ENCODE assay signal across 13 cellular contexts in the genomic region with DNA sequence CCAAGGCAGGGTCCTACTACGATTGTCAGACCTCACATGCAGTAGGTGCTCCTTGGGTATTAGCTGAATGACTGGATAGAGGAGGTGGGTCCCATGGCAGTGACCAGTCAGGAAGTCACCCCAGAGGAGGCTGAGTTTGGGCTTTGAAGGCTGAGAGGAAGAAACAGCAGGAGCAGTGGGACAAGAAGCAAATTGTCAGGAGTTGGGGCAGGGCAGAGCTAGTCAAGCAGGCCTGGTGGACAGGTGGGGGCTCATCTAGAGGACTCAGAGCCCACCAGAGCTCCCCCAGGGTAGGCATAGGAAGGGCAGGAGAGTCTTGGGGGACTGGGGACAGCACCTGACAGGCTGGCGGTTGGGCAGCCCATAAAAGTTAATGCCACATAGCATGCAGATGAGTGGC. TPM values are rescaled to one million over a fixed set of nuclear protein-coding genes. Genes with fewer than 3 reads are reported as not detected.
DNase-seq lines count a peak whose midpoint lies in the region; ATAC-seq and TF ChIP-seq lines count a peak whose summit lies in the region.
"Had no signal": no experiment of that assay in that cellular context is flagged by ENCODE, and none has a peak within 500 bp of the region (broad histone marks: within the 10 kb centered on the region; RNA-seq: fewer than 3 reads in every experiment).

No MANE protein-coding gene starts in this region.

- ATAC-seq in CD4-positive, alpha-beta T cell (ENCODE audit: poor library complexity), result no peak

- H3K4me1 Mint-ChIP-seq in CD4-positive, alpha-beta T cell (ENCODE audit: low read depth), result peaks cover 74% of the 10 kb centered on the region

- peak overlapping the region; percentile 51 for H3K9ac ChIP-seq in Karpas-422 (ENCODE audit: low read length)

- no peak overlapping the region for H3K27ac ChIP-seq in CD4-positive, alpha-beta T cell (ENCODE audit: low read depth, low read length)
- peak overlapping the region; percentile 86 for H3K27ac ChIP-seq in Karpas-422 (ENCODE audit: low read length)
- peak overlapping the region; percentile 87 for H3K27ac ChIP-seq in neutrophil
- no peak overlapping the region for H3K27ac ChIP-seq in testis

- peak overlapping the region; percentile 99 for H3K4me2 ChIP-seq in Karpas-422 (ENCODE audit: low read depth, low read length, poor library complexity, severe bottlenecking)

- WGBS in testis, 2 donors, result 85 to 90% methylated on average over 2 of the region's 2 CpGs

- H3K4me3 Mint-ChIP-seq in CD4-positive, alpha-beta T cell, result peak overlapping the region; percentile 71
- H3K4me3 Mint-ChIP-seq: HFFc6, neural crest cell had no signal

- H3K36me3 ChIP-seq in Karpas-422 (ENCODE audit: insufficient read depth, low read length), result no peaks in the 10 kb centered on the region
- peaks cover 6% of the 10 kb centered on the region for H3K36me3 ChIP-seq in neutrophil
- H3K36me3 ChIP-seq in testis (ENCODE audit: low read depth, missing control alignments), result no peaks in the 10 kb centered on the region
- H3K36me3 ChIP-seq: esophagus muscularis mucosa had no signal

- peaks cover 87% of the 10 kb centered on the region for H3K79me2 ChIP-seq in Karpas-422 (ENCODE audit: low read length)

- H3K27me3 ChIP-seq in CD4-positive, alpha-beta T cell (ENCODE audit: control insufficient read depth, insufficient read depth, low read length), result no peaks in the 10 kb centered on the region
- no peaks in the 10 kb centered on the region for H3K27me3 ChIP-seq in Karpas-422 (ENCODE audit: low read length)
- H3K27me3 ChIP-seq in neutrophil, result no peaks in the 10 kb centered on the region
- H3K27me3 ChIP-seq in testis, result no peaks in the 10 kb centered on the region
- H3K27me3 ChIP-seq: esophagus muscularis mucosa had no signal

- POLR2A ChIA-PET in CD4-positive, alpha-beta T cell (lab: Charles Lee), result interaction anchor here (0.5 to 1.3 kb wide), 2 partner anchors 27 to 281 kb away, joined by 3 to 4 read pairs; no protein-coding TSS in a partner anchor

- H3K4me1 ChIP-seq in Karpas-422 (ENCODE audit: low read length) (peaks cover 81% of the 10 kb centered on the region), neutrophil (ENCODE audit: control insufficient read depth in 1 of 2, insufficient read depth in 1 of 2, low read depth in 1 of 2, low read length in 1 of 2) (peaks cover 92 to 94% of the 10 kb centered on the region in 2 experiments), testis (peaks cover 2% of the 10 kb centered on the region)

- peak in 1 of 10 experiments; percentile 2 for DNase-seq in CD4-positive, alpha-beta T cell
- DNase-seq in Karpas-422 (no peak), epithelial cell of esophagus (ENCODE audit: low read depth) (no peak), kidney glomerular epithelial cell (lab: John Stamatoyannopoulos, UW) (no peak), testis (no peak), RKO (ENCODE audit: low spot score) (no peak), NAMALWA (ENCODE audit: low spot score) (no peak)
- DNase-seq: HFFc6, NCI-H2029 treated with DMSO at 0.1 percent for 48 hours, T-helper 9 cell had no signal

- TF ChIP-seq POLR2A in testis (IDR thresholded peaks at IDR 0.05), result no peak

- no peaks in the 10 kb centered on the region for H3K27me3 Mint-ChIP-seq in CD4-positive, alpha-beta T cell

- CTCF ChIA-PET in CD4-positive, alpha-beta T cell (lab: Charles Lee), result interaction anchor here (1.8 kb wide), 1 partner anchor 73 kb away, joined by 4 read pairs; no protein-coding TSS in a partner anchor

- H3K4me3 ChIP-seq in Karpas-422 (ENCODE audit: low read length) (peak overlapping the region; percentile 8; the same call in 1 of the 2 replicates), epithelial cell of esophagus (ENCODE audit: low read length) (peak overlapping the region; percentile 4), neutrophil (ENCODE audit: low read depth in 1 of 2, low read length in 1 of 2) (peak overlapping the region; percentile 25 to 93), testis (no peak overlapping the region)

- TF ChIP-seq CTCF in CD4-positive, alpha-beta T cell (IDR thresholded peaks at IDR 0.05), result no peak
- no peak for TF ChIP-seq CTCF in epithelial cell of esophagus (IDR thresholded peaks at IDR 0.05; ENCODE audit: insufficient read depth, low read depth, low read length, missing control alignments)
- TF ChIP-seq CTCF in neutrophil (IDR thresholded peaks at IDR 0.05), result no peak
- TF ChIP-seq CTCF in testis (IDR thresholded peaks at IDR 0.05), result no peak

- H4K20me1 ChIP-seq in Karpas-422 (ENCODE audit: insufficient read depth, low read depth, low read length), result peaks cover 14% of the 10 kb centered on the region; the same call in 1 of the 2 replicates

- no peaks in the 10 kb centered on the region for H3K9me2 ChIP-seq in Karpas-422 (replicated peaks; ENCODE audit: insufficient read depth, low read length)

- H3K9me3 ChIP-seq in CD4-positive, alpha-beta T cell (ENCODE audit: control insufficient read depth, low read length), result no peaks in the 10 kb centered on the region
- H3K9me3 ChIP-seq in Karpas-422 (ENCODE audit: low read length) (no peaks in the 10 kb centered on the region), neutrophil (no peaks in the 10 kb centered on the region), testis (no peaks in the 10 kb centered on the region)
- H3K9me3 ChIP-seq: esophagus muscularis mucosa had no signal

- intact Hi-C loops in CD4-positive, alpha-beta T cell (cut with DNase I, micrococcal nuclease), result loop anchor here in 1 of 2 experiments (10.0 kb wide), 1 partner anchor 52 kb away; no protein-coding TSS in a partner anchor
- intact Hi-C loops in testis (cut with DNase I; ENCODE audit: low total_unique reads), result no loop called here

- H3K36me3 Mint-ChIP-seq in CD4-positive, alpha-beta T cell (ENCODE audit: low read depth), result peaks cover 1% of the 10 kb centered on the region

- no peaks in the 10 kb centered on the region for H3K9me3 Mint-ChIP-seq in CD4-positive, alpha-beta T cell
- H3K9me3 Mint-ChIP-seq: HFFc6, neural crest cell had no signal

- no peak overlapping the region for H2AFZ ChIP-seq in Karpas-422 (ENCODE audit: low read length)

- peak overlapping the region; percentile 53 for H3K27ac Mint-ChIP-seq in CD4-positive, alpha-beta T cell
- H3K27ac Mint-ChIP-seq: HFFc6 had no signal

RNA-seq across cellular contexts. Expression of a gene that starts 3.1 kb away (rescaled TPM):
- total RNA-seq in CD4-positive, alpha-beta T cell, result 100 to 1,000 TPM; 163 to 170 TPM
- total RNA-seq in Karpas-422 (2014; rRNA removed; shearing (Covaris generic); ENCODE audit: low replicate concordance), result 60.5 and 133 TPM in 2 replicates
- total RNA-seq in testis, result 10 to 100 TPM; 40.2 to 44.8 TPM
- polyA plus RNA-seq in testis (ENCODE audit: insufficient read depth, low read depth, low replicate concordance), result 16.2 TPM

RNA-seq across cellular contexts. Expression of a gene that starts 6.0 kb away (rescaled TPM):
- total RNA-seq in CD4-positive, alpha-beta T cell, result 10 to 100 TPM; 57.5 to 59.5 TPM
- total RNA-seq in Karpas-422 (2014; rRNA removed; shearing (Covaris generic); ENCODE audit: low replicate concordance), result 40.2 and 83.5 TPM in 2 replicates
- total RNA-seq in testis, result 10 to 100 TPM; 59.6 to 66.6 TPM
- 43.3 TPM for polyA plus RNA-seq in testis (ENCODE audit: insufficient read depth, low read depth, low replicate concordance)

Comparison
In these comparisons a context has a peak if more than half of its experiments do, and no peak if none do; other contexts are left out.
1. H3K27ac ChIP-seq: peak in Karpas-422 (single experiment) and neutrophil (single experiment); none in CD4-positive, alpha-beta T cell (single experiment) and testis (0 of 2).
2. H3K4me3 ChIP-seq: peak in Karpas-422 (single experiment), epithelial cell of esophagus (single experiment) and neutrophil (2 of 2); none in testis (0 of 2).